In the genomic region with DNA sequence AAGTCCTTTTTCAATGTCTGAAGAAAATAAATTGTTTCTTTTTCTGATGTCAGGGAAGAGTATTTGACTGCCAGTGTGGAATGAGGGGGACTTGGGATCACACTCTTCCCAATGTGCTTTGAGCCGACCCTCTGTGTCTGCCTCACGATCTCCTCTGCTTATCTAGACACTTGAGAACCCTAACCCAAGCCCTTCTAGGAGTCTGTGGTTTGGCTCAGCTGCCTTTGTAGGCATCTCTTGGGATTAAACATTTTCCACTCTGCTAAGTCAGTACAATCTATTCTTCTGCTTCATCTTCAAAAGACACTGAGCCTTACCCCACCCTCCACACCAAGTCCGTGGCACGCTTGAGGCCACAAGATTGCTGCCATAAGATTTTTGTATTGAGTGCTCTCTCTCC, we compare ENCODE assay signal across 19 cellular contexts. TPM values are rescaled to one million over a fixed set of nuclear protein-coding genes. Genes with fewer than 3 reads are reported as not detected.
"Had no signal": no experiment of that assay in that cellular context is flagged by ENCODE, and none has a peak within 500 bp of the region (broad histone marks: within the 10 kb centered on the region; RNA-seq: fewer than 3 reads in every experiment).

No MANE protein-coding gene starts in this region.

- H3K4me3 Mint-ChIP-seq: naive thymus-derived CD8-positive, alpha-beta T cell; stimulated activated naive CD8-positive, alpha-beta T cell treated with anti-CD3 and anti-CD28 coated beads, Interleukin-15, Interleukin-2, amounts not matched to agents 100 ng/mL and 50 ng/mL, for 24 hours had no signal

- ATAC-seq: left colon; mucosa of descending colon; naive thymus-derived CD8-positive, alpha-beta T cell; psoas muscle had no signal

- H3K4me2 ChIP-seq: hepatocyte had no signal

- H3K4me1 ChIP-seq: psoas muscle, tibial artery had no signal

- H3K27ac ChIP-seq: colonic mucosa, hepatocyte, neutrophil, psoas muscle, tibial artery, upper lobe of left lung, vagina had no signal

- H3K9me3 ChIP-seq: colonic mucosa, mucosa of descending colon, neutrophil, psoas muscle, tibial artery, upper lobe of left lung, vagina had no signal

- DNase-seq: colonic mucosa; dermis blood vessel endothelial cell; erythroblast; foreskin melanocyte; head of caudate nucleus; left colon; mammary epithelial cell; mucosa of descending colon; naive thymus-derived CD8-positive, alpha-beta T cell; psoas muscle; small intestine; stimulated activated CD4-positive, alpha-beta T cell treated with anti-CD3 and anti-CD28 coated beads, Interleukin-12 subunit alpha, Interleukin-12 subunit beta, amount 100 ng/mL, for 4 hours; tibial artery; upper lobe of left lung had no signal

- H3K36me3 Mint-ChIP-seq: naive thymus-derived CD8-positive, alpha-beta T cell had no signal

- H3K36me3 ChIP-seq: colonic mucosa, neutrophil, tibial artery, upper lobe of left lung, vagina had no signal

- H3K9me3 Mint-ChIP-seq: naive thymus-derived CD8-positive, alpha-beta T cell; stimulated activated naive CD8-positive, alpha-beta T cell treated with anti-CD3 and anti-CD28 coated beads, Interleukin-15, Interleukin-2, amounts not matched to agents 100 ng/mL and 50 ng/mL, for 24 hours had no signal

- H3K4me3 ChIP-seq: colonic mucosa, hepatocyte, mucosa of descending colon, psoas muscle, tibial artery, upper lobe of left lung, vagina had no signal

- H3K27ac Mint-ChIP-seq: stimulated activated naive CD8-positive, alpha-beta T cell treated with anti-CD3 and anti-CD28 coated beads, Interleukin-15, Interleukin-2, amounts not matched to agents 100 ng/mL and 50 ng/mL, for 24 hours had no signal

- H3K27me3 ChIP-seq: colonic mucosa, hepatocyte, neutrophil, upper lobe of left lung, vagina had no signal

RNA-seq across cellular contexts. Expression of a gene that starts 19.4 kb away (rescaled TPM):
- total RNA-seq: osteoblast had no signal
